Comparison of ENCODE assay signal across 8 cellular contexts in the genomic region with DNA sequence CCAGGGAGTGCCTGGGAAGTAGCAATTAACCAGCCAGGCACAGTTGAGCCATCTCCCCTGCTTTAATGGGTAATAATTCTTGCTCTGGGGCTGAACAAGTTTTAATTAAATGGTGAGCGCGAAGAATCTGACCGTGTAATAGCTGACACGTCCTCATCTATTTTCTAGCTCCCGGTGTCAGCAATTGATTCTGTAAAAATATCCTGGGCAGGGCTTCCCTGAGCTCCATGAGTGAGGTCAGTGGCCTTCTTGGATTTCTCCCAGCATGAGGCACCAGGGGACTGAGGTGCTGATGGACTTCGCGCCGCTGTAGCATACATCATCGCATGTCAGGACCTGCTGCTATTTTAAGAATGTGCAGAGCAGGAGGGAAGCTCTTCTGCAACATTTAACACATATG. TPM values are rescaled to one million over a fixed set of nuclear protein-coding genes. Genes with fewer than 3 reads are reported as not detected.
DNase-seq lines count a peak whose midpoint lies in the region; ATAC-seq and TF ChIP-seq lines count a peak whose summit lies in the region.

No MANE protein-coding gene starts in this region.

- TF ChIP-seq CTCF in retinal pigment epithelial cell (conservative IDR thresholded peaks at IDR 0.05; ENCODE audit: low read depth, low read length) (no peak), testis (IDR thresholded peaks at IDR 0.05) (no peak)

- H3K27me3 Mint-ChIP-seq in activated T-helper 17 cell treated with anti-CD3 and anti-CD28 coated beads, Interleukin-2, amount 50 U/mL, for 72 hours = no peaks in the 10 kb centered on the region

- H3K4me3 ChIP-seq in retinal pigment epithelial cell (ENCODE audit: low read length) (peak overlapping the region; percentile 51), testis (no peak overlapping the region)

- WGBS in testis, 2 donors = 80 to 84% methylated on average over 9 of the region's 9 CpGs

- no peak overlapping the region for H3K27ac Mint-ChIP-seq in activated T-helper 17 cell treated with anti-CD3 and anti-CD28 coated beads, Interleukin-2, amount 50 U/mL, for 72 hours

- ATAC-seq in SK-N-SH treated with all-trans-retinoic acid at 6 μM for 48 hours = peak; percentile 30
- peak; percentile 84 to 92 for ATAC-seq in left cardiac atrium
- no peak for ATAC-seq in activated T-helper 17 cell treated with anti-CD3 and anti-CD28 coated beads, Interleukin-2, amount 50 U/mL, for 72 hours (replicated peaks)
- no peak for ATAC-seq in GM21723 (IDR thresholded peaks at IDR 0.05; ENCODE audit: unreplicated experiment)

- H3K27me3 ChIP-seq in testis = no peaks in the 10 kb centered on the region

- H3K4me1 ChIP-seq in testis = peaks cover 5% of the 10 kb centered on the region

- intact Hi-C loops in left cardiac atrium (cut with DNase I) = no loop called here
- intact Hi-C loops in testis (cut with DNase I; ENCODE audit: low total_unique reads) = no loop called here

- H3K4me1 Mint-ChIP-seq in activated T-helper 17 cell treated with anti-CD3 and anti-CD28 coated beads, Interleukin-2, amount 50 U/mL, for 72 hours = no peaks in the 10 kb centered on the region

- no peak overlapping the region for H3K4me3 Mint-ChIP-seq in activated T-helper 17 cell treated with anti-CD3 and anti-CD28 coated beads, Interleukin-2, amount 50 U/mL, for 72 hours

- H3K9me3 ChIP-seq in testis = no peaks in the 10 kb centered on the region

- peaks cover 14% of the 10 kb centered on the region for H3K36me3 Mint-ChIP-seq in activated T-helper 17 cell treated with anti-CD3 and anti-CD28 coated beads, Interleukin-2, amount 50 U/mL, for 72 hours (ENCODE audit: low read depth)

- H3K36me3 ChIP-seq in testis (ENCODE audit: low read depth, missing control alignments) = no peaks in the 10 kb centered on the region

- no peak overlapping the region for H3K27ac ChIP-seq in testis

- no peak for TF ChIP-seq POLR2A in testis (IDR thresholded peaks at IDR 0.05)

- peak; percentile 55 for DNase-seq in HT-29 (ENCODE audit: low spot score)
- peak; percentile 50 for DNase-seq in left cardiac atrium
- no peak for DNase-seq in retinal pigment epithelial cell (ENCODE audit: low read depth)
- DNase-seq in pons (ENCODE audit: low spot score) = no peak
- no peak for DNase-seq in testis

- no peaks in the 10 kb centered on the region for H3K9me3 Mint-ChIP-seq in activated T-helper 17 cell treated with anti-CD3 and anti-CD28 coated beads, Interleukin-2, amount 50 U/mL, for 72 hours

TF ChIP-seq in SK-N-SH treated with all-trans-retinoic acid at 6 μM for 48 hours, 23 proteins besides CTCF, POLR2A, EP300 and RAD21:
- TF ChIP-seq CSDC2 (CRISPR knock-in tag; IDR thresholded peaks at IDR 0.05) = no peak
- TF ChIP-seq ZNF565 (CRISPR knock-in tag; conservative IDR thresholded peaks at IDR 0.05; ENCODE audit: low read depth) = no peak
- TF ChIP-seq ARNTL (CRISPR knock-in tag; IDR thresholded peaks at IDR 0.05; ENCODE audit: borderline replicate concordance, low read depth) = no peak
- no peak for TF ChIP-seq ZFP30 (CRISPR knock-in tag; IDR thresholded peaks at IDR 0.05)
- no peak for TF ChIP-seq ZFP3 (CRISPR knock-in tag; IDR thresholded peaks at IDR 0.05)
- TF ChIP-seq ZNF70 (CRISPR knock-in tag; IDR thresholded peaks at IDR 0.05) = no peak
- TF ChIP-seq, protein P1, sequence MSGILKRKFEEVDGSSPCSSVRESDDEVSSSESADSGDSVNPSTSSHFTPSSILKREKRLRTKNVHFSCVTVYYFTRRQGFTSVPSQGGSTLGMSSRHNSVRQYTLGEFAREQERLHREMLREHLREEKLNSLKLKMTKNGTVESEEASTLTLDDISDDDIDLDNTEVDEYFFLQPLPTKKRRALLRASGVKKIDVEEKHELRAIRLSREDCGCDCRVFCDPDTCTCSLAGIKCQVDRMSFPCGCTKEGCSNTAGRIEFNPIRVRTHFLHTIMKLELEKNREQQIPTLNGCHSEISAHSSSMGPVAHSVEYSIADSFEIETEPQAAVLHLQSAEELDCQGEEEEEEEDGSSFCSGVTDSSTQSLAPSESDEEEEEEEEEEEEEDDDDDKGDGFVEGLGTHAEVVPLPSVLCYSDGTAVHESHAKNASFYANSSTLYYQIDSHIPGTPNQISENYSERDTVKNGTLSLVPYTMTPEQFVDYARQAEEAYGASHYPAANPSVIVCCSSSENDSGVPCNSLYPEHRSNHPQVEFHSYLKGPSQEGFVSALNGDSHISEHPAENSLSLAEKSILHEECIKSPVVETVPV (CRISPR knock-in tag; IDR thresholded peaks at IDR 0.05) = no peak
- TF ChIP-seq, protein P2, sequence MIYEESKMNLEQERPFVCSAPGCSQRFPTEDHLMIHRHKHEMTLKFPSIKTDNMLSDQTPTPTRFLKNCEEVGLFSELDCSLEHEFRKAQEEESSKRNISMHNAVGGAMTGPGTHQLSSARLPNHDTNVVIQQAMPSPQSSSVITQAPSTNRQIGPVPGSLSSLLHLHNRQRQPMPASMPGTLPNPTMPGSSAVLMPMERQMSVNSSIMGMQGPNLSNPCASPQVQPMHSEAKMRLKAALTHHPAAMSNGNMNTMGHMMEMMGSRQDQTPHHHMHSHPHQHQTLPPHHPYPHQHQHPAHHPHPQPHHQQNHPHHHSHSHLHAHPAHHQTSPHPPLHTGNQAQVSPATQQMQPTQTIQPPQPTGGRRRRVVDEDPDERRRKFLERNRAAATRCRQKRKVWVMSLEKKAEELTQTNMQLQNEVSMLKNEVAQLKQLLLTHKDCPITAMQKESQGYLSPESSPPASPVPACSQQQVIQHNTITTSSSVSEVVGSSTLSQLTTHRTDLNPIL (CRISPR knock-in tag; IDR thresholded peaks at IDR 0.05; ENCODE audit: low read depth) = no peak
- TF ChIP-seq RARB (CRISPR knock-in tag; IDR thresholded peaks at IDR 0.05) = no peak
- no peak for TF ChIP-seq SNAI2 (CRISPR knock-in tag; IDR thresholded peaks at IDR 0.05)
- TF ChIP-seq TOX (CRISPR knock-in tag; IDR thresholded peaks at IDR 0.05; ENCODE audit: borderline replicate concordance) = no peak
- TF ChIP-seq ZC3H10 (CRISPR knock-in tag; IDR thresholded peaks at IDR 0.05) = no peak
- no peak for TF ChIP-seq OSR1 (CRISPR knock-in tag; IDR thresholded peaks at IDR 0.05)
TF ChIP-seq in SK-N-SH treated with all-trans-retinoic acid at 6 μM for 48 hours: peak in this region for 0.

RNA-seq across cellular contexts. Expression of a gene that starts 27.0 kb away (rescaled TPM):
- total RNA-seq in HT-29 (2014; rRNA removed; shearing (Covaris generic)) = 86.4 and 98.5 TPM in 2 replicates
- total RNA-seq in left cardiac atrium = 1 to 10 TPM; 9.8 to 10.0 TPM
- 10 to 100 TPM; 19.5 to 21.4 TPM for total RNA-seq in activated T-helper 17 cell treated with anti-CD3 and anti-CD28 coated beads, Interleukin-2, amount 50 U/mL, for 72 hours
- total RNA-seq in testis = 10 to 100 TPM; 43.7 to 47.6 TPM
- polyA plus RNA-seq in testis (ENCODE audit: insufficient read depth, low read depth, low replicate concordance) = 21.1 TPM

RNA-seq across cellular contexts. Expression of a gene that starts 27.6 kb away (rescaled TPM):
- not detected in 2 replicates for total RNA-seq in HT-29 (2014; rRNA removed; shearing (Covaris generic))
- total RNA-seq in left cardiac atrium (not detected), testis (10 to 100 TPM; 12.1 to 15.3 TPM)
- not detected for total RNA-seq in activated T-helper 17 cell treated with anti-CD3 and anti-CD28 coated beads, Interleukin-2, amount 50 U/mL, for 72 hours
- polyA plus RNA-seq in testis (ENCODE audit: insufficient read depth, low read depth, low replicate concordance) = 22.0 TPM

Comparison
In these comparisons a context has a peak if more than half of its experiments do, and no peak if none do; other contexts are left out.
1. DNase-seq: peak in HT-29 (single experiment) and left cardiac atrium (single experiment); none in retinal pigment epithelial cell (single experiment), pons (single experiment) and testis (single experiment).
2. ATAC-seq: peak in SK-N-SH treated with all-trans-retinoic acid at 6 μM for 48 hours (single experiment) and left cardiac atrium (2 of 2); none in activated T-helper 17 cell treated with anti-CD3 and anti-CD28 coated beads, Interleukin-2, amount 50 U/mL, for 72 hours (single experiment) and GM21723 (single experiment).
3. RNA of a gene that starts 27.6 kb away (total RNA-seq): 12.1 to 15.3 TPM in testis; not detected in activated T-helper 17 cell treated with anti-CD3 and anti-CD28 coated beads, Interleukin-2, amount 50 U/mL, for 72 hours, not detected in HT-29 and not detected in left cardiac atrium; every median in the first group is over 4 times any median in the second.